Comparison of ENCODE assay signal across 15 cellular contexts in the genomic region with DNA sequence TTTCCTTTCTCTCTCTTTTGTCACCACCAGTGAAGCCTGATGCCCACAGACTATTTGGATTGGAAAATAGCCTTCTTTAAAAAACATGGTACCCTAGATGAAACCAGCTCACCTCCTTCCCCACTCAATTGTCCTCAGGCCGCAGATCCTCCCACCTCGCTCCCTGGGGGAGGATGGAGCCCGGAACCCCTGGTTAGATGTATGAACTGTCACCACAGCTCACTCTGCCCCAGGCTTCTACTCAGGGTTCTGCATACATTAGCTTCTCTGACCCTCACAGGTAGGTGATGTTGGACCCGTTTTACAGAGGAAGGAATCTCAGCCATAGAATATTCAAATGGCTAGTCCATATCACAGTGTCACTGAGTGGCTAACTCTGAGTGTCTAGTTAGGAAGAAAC. TPM values are rescaled to one million over a fixed set of nuclear protein-coding genes. Genes with fewer than 3 reads are reported as not detected.
DNase-seq lines count a peak whose midpoint lies in the region; ATAC-seq and TF ChIP-seq lines count a peak whose summit lies in the region.
"Had no signal": no experiment of that assay in that cellular context is flagged by ENCODE, and none has a peak within 500 bp of the region (broad histone marks: within the 10 kb centered on the region; RNA-seq: fewer than 3 reads in every experiment).

No MANE protein-coding gene starts in this region.

- H3K36me3 ChIP-seq in heart left ventricle (peaks cover 0 to 3% (median 0%) of the 10 kb centered on the region in 9 donors), upper lobe of right lung (no peaks in the 10 kb centered on the region)

- H3K4me3 Mint-ChIP-seq in glutamatergic neuron (ENCODE audit: unreplicated experiment) (peak overlapping the region; percentile 12), progenitor cell of endocrine pancreas (ENCODE audit: low read depth) (peak overlapping the region; percentile 3)

- H3K27me3 Mint-ChIP-seq in glutamatergic neuron (ENCODE audit: unreplicated experiment) (peaks cover 31% of the 10 kb centered on the region), progenitor cell of endocrine pancreas (peaks cover 85% of the 10 kb centered on the region)

- DNase-seq in heart left ventricle = no peak
- no peak for DNase-seq in Right ventricle myocardium inferior (ENCODE audit: missing footprints)
- no peak for DNase-seq in glutamatergic neuron
- no peak for DNase-seq in progenitor cell of endocrine pancreas (ENCODE audit: low spot score, unreplicated experiment)
- no peak for DNase-seq in upper lobe of right lung
- DNase-seq in hippocampal formation (lab: John Stamatoyannopoulos, UW) = no peak
- DNase-seq in NCI-H2171 (lab: John Stamatoyannopoulos, UW) = no peak
- DNase-seq in foreskin keratinocyte = no peak
- DNase-seq: activated naive CD4-positive, alpha-beta T cell treated with Interleukin-2 at 50 U/mL for 16 hours; MV-4-11; occipital lobe; SHP77; stimulated activated naive CD8-positive, alpha-beta T cell treated with anti-CD3 and anti-CD28 coated beads, Interleukin-15, amount 100 ng/mL, for 72 hours had no signal

- peaks cover 0 to 8% (median 0%) of the 10 kb centered on the region in 9 donors for H3K27me3 ChIP-seq in heart left ventricle
- H3K27me3 ChIP-seq in upper lobe of right lung = no peaks in the 10 kb centered on the region
- no peaks in the 10 kb centered on the region for H3K27me3 ChIP-seq in foreskin keratinocyte
- H3K27me3 ChIP-seq: body of pancreas had no signal

- no peaks in the 10 kb centered on the region for H3K36me3 Mint-ChIP-seq in glutamatergic neuron (ENCODE audit: unreplicated experiment)
- no peaks in the 10 kb centered on the region for H3K36me3 Mint-ChIP-seq in progenitor cell of endocrine pancreas (ENCODE audit: insufficient read depth)

- WGBS in heart left ventricle, 4 donors = 86 to 93% (median 92%) methylated on average over 4 of the region's 4 CpGs

- H3K4me3 ChIP-seq in heart left ventricle (peak overlapping the region in 7 of 12 donors; percentile 45 to 78 (median 57)), upper lobe of right lung (peak overlapping the region; percentile 51)
- H3K4me3 ChIP-seq: body of pancreas had no signal

- peaks cover 6% of the 10 kb centered on the region for H3K9me3 Mint-ChIP-seq in glutamatergic neuron (ENCODE audit: unreplicated experiment)
- no peaks in the 10 kb centered on the region for H3K9me3 Mint-ChIP-seq in progenitor cell of endocrine pancreas (ENCODE audit: low read depth)
- H3K9me3 Mint-ChIP-seq: stimulated activated naive CD8-positive, alpha-beta T cell treated with anti-CD3 and anti-CD28 coated beads, Interleukin-15, amount 100 ng/mL, for 72 hours had no signal

- H3K27ac ChIP-seq in heart left ventricle = peak overlapping the region in 9 of 12 donors; percentile 59 to 92 (median 79)
- H3K27ac ChIP-seq in upper lobe of right lung = peak overlapping the region; percentile 28
- no peak overlapping the region for H3K27ac ChIP-seq in foreskin keratinocyte
- H3K27ac ChIP-seq: body of pancreas had no signal

- no peak for TF ChIP-seq POLR2A in heart left ventricle (IDR thresholded peaks at IDR 0.05)

- H3K4me1 Mint-ChIP-seq in glutamatergic neuron (ENCODE audit: low read depth, unreplicated experiment) (peaks cover 21% of the 10 kb centered on the region), progenitor cell of endocrine pancreas (ENCODE audit: low read depth) (peaks cover 12% of the 10 kb centered on the region)

- TF ChIP-seq CTCF in heart left ventricle (IDR thresholded peaks at IDR 0.05) = no peak
- no peak for TF ChIP-seq CTCF in glutamatergic neuron (IDR thresholded peaks at IDR 0.05; ENCODE audit: partially characterized antibody, unreplicated experiment)
- TF ChIP-seq CTCF in progenitor cell of endocrine pancreas (IDR thresholded peaks at IDR 0.05; ENCODE audit: unreplicated experiment) = no peak
- TF ChIP-seq CTCF in upper lobe of right lung (IDR thresholded peaks at IDR 0.05) = no peak
- no peak for TF ChIP-seq CTCF in foreskin keratinocyte (conservative IDR thresholded peaks at IDR 0.05)

- H3K4me1 ChIP-seq in heart left ventricle (peaks cover 0 to 57% (median 42%) of the 10 kb centered on the region in 12 donors), upper lobe of right lung (peaks cover 4% of the 10 kb centered on the region), foreskin keratinocyte (peaks cover 42% of the 10 kb centered on the region)

- no peak for ATAC-seq in heart left ventricle
- ATAC-seq in Right ventricle myocardium inferior = no peak
- no peak for ATAC-seq in upper lobe of right lung
- no peak for ATAC-seq in foreskin keratinocyte
- ATAC-seq: stimulated activated naive CD8-positive, alpha-beta T cell treated with anti-CD3 and anti-CD28 coated beads, Interleukin-15, amount 100 ng/mL, for 72 hours had no signal

- H3K9me3 ChIP-seq in heart left ventricle (no peaks in the 10 kb centered on the region), upper lobe of right lung (no peaks in the 10 kb centered on the region)
- H3K9me3 ChIP-seq: body of pancreas had no signal

- intact Hi-C loops in heart left ventricle (cut with DNase I) (loop anchor here in 2 of 10 donors (5.0 to 10.0 kb wide), 2 partner anchors 47 to 69 kb away; no protein-coding TSS in a partner anchor), Right ventricle myocardium inferior (cut with DNase I) (loop anchor here (10.0 kb wide), 1 partner anchor 71 kb away; no protein-coding TSS in a partner anchor), upper lobe of right lung (cut with DNase I) (no loop called here)

- no peak overlapping the region for H3K27ac Mint-ChIP-seq in glutamatergic neuron (ENCODE audit: unreplicated experiment)
- no peak overlapping the region for H3K27ac Mint-ChIP-seq in progenitor cell of endocrine pancreas
- H3K27ac Mint-ChIP-seq: stimulated activated naive CD8-positive, alpha-beta T cell treated with anti-CD3 and anti-CD28 coated beads, Interleukin-15, amount 100 ng/mL, for 72 hours had no signal

RNA-seq across cellular contexts. Expression of a gene that starts 1.8 kb away (rescaled TPM):
- 10 to 100 TPM in 3 of 9 donors, 1 to 10 TPM in 6; 2.5 to 23.9 (median 5.2) TPM for total RNA-seq in heart left ventricle
- polyA plus RNA-seq in heart left ventricle = 1 to 10 TPM; 3.9 to 5.1 TPM
- 10.8 TPM for total RNA-seq in Right ventricle myocardium inferior
- total RNA-seq in glutamatergic neuron (ENCODE audit: unreplicated experiment) = 0.22 TPM
- total RNA-seq in progenitor cell of endocrine pancreas = 0.27 and 0.60 TPM in 2 replicates
- total RNA-seq in upper lobe of right lung = 72.0 TPM
- 9.4 and 22.7 TPM in 2 replicates for total RNA-seq in foreskin keratinocyte
- 3.7 and 7.0 TPM in 2 replicates for polyA plus RNA-seq in foreskin keratinocyte
- total RNA-seq: T-helper 2 cell treated with Interferon-gamma antibody and Interleukin-4, amounts not matched to agents 100 ng/mL and 5 ng/mL, for 36 hours had no signal
